9 cellular contexts compared by ENCODE assay signal in the genomic region with DNA sequence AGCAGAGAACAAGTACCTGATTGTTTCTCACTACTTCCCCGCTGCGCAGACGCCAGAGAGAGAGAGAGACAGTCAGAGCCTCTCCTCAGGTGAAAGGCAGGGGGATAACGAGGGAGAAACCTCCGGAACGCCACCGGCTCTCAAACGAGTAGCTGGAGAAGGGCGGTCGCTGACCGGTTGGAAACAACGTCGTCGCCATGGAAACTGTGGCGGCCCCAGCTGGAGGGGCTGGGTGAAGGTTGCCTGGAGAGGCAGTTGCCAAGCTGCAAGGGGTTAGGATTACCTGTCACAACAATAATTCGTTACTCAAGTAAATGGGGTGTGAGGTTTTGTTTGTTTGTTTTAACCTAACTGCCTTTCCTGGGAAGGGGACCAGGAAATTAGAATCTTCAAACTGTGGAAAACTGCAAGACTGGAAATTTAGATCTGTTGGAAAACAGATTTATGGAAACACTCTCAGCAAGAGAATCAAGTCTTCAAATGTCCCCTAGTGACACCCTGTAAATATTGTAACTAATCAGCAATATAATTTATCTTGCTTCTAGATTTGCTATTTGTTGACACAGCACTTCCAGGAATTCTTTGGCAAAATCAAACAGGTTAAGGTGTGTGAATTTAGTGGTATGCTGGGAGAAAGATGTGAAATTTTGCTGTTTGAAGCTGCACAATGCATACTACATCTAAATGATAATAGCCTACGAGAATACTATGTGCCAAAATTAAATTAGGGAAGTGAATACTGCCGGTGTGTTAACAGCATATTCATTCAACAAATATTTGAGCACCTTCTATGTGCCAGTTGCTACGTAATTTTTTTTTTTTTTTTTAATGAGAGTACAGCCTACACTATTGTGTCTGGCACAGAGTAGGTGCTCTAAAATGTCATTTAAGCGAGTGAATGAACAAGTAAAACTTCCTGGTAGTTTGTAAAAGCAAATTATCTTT. TPM values are rescaled to one million over a fixed set of nuclear protein-coding genes. Genes with fewer than 3 reads are reported as not detected.
DNase-seq lines count a peak whose midpoint lies in the region; ATAC-seq, FAIRE-seq and TF ChIP-seq lines count a peak whose summit lies in the region.
"Had no signal": no experiment of that assay in that cellular context is flagged by ENCODE, and none has a peak within 500 bp of the region (broad histone marks: within the 10 kb centered on the region; RNA-seq: fewer than 3 reads in every experiment).

TSS of gene DNAH12 (minus strand) at position 164 of the 945 bp plus-strand sequence. CDS start 1,474 bp downstream, outside the sequence.

- H3K27ac ChIP-seq in lower lobe of right lung (peak within 1 kb of the TSS; percentile 24), MM.1S (ENCODE audit: low read length) (no peak within 1 kb of the TSS)

- intact Hi-C loops in lower lobe of right lung (cut with DNase I) = no loop called here

- FAIRE-seq in H54 (lab: Jason Lieb, UNC) = no peak

- H3K36me3 Mint-ChIP-seq in activated T-cell treated with anti-CD3 and anti-CD28 coated beads, Interleukin-2, amount 50 U/mL, for 72 hours (ENCODE audit: insufficient read depth in 2 of 2) = no peaks in the 10 kb centered on the region

- H3K9me3 ChIP-seq in lower lobe of right lung (no peaks in the 10 kb centered on the region), MM.1S (replicated peaks; ENCODE audit: insufficient read depth, low read length) (no peaks in the 10 kb centered on the region)

- TF ChIP-seq CTCF in lower lobe of right lung (IDR thresholded peaks at IDR 0.05) (no peak), MM.1S (IDR thresholded peaks at IDR 0.05; ENCODE audit: low read length) (no peak)

- no peak within 1 kb of the TSS for H3K27ac Mint-ChIP-seq in activated T-cell treated with anti-CD3 and anti-CD28 coated beads, Interleukin-2, amount 50 U/mL, for 72 hours

- DNase-seq in activated T-cell treated with anti-CD3 and anti-CD28 coated beads for 48 hours (ENCODE audit: low read depth) = peak; percentile 13
- no peak for DNase-seq in activated T-cell treated with anti-CD3 and anti-CD28 coated beads, Interleukin-2, amount 50 U/mL, for 72 hours
- peak; percentile 48 for DNase-seq in NCI-H2171 (lab: John Stamatoyannopoulos, UW)
- peak; percentile 8 for DNase-seq in cerebellum (ENCODE audit: low spot score)
- peak; percentile 72 for DNase-seq in lower lobe of right lung
- no peak for DNase-seq in H54 (ENCODE audit: insufficient read length, low spot score)
- no peak for DNase-seq in MM.1S
- DNase-seq: DND-41 had no signal

- H3K4me3 Mint-ChIP-seq in activated T-cell treated with anti-CD3 and anti-CD28 coated beads, Interleukin-2, amount 50 U/mL, for 72 hours = peak within 1 kb of the TSS in 1 of 2 donors; percentile 22

- no peaks in the 10 kb centered on the region for H3K9me3 Mint-ChIP-seq in activated T-cell treated with anti-CD3 and anti-CD28 coated beads, Interleukin-2, amount 50 U/mL, for 72 hours

- no peak within 1 kb of the TSS for H2AFZ ChIP-seq in MM.1S (ENCODE audit: low read length)

- H3K9me2 ChIP-seq in MM.1S (replicated peaks; ENCODE audit: insufficient read depth, low read length) = no peaks in the 10 kb centered on the region

- H3K4me3 ChIP-seq in lower lobe of right lung (peak within 1 kb of the TSS; percentile 37), MM.1S (ENCODE audit: low read length) (no peak within 1 kb of the TSS)

- no peak within 1 kb of the TSS for H3K4me2 ChIP-seq in MM.1S (ENCODE audit: low read depth, low read length)

- H3K27me3 ChIP-seq in lower lobe of right lung (ENCODE audit: low read depth) (no peaks in the 10 kb centered on the region), MM.1S (replicated peaks; ENCODE audit: insufficient read depth, low read length) (no peaks in the 10 kb centered on the region)

- no peak within 1 kb of the TSS for H3K9ac ChIP-seq in MM.1S (ENCODE audit: low read length)

- no peak for TF ChIP-seq POLR2A in H54 (IDR thresholded peaks at IDR 0.05; ENCODE audit: low read depth, low read length)

- peaks cover 11% of the 10 kb centered on the region for H3K4me1 ChIP-seq in lower lobe of right lung
- H3K4me1 ChIP-seq in MM.1S (ENCODE audit: low read length) = no peaks in the 10 kb centered on the region

- no peaks in the 10 kb centered on the region for H3K79me2 ChIP-seq in MM.1S (ENCODE audit: low read length)

- no peak for ATAC-seq in activated T-cell treated with anti-CD3 and anti-CD28 coated beads, Interleukin-2, amount 50 U/mL, for 72 hours (replicated peaks in 1 of 2)
- ATAC-seq in lower lobe of right lung = peak; percentile 76 to 77
- no peak for ATAC-seq in GM21825 (IDR thresholded peaks at IDR 0.05; ENCODE audit: unreplicated experiment)

- no peaks in the 10 kb centered on the region for H3K36me3 ChIP-seq in lower lobe of right lung
- no peaks in the 10 kb centered on the region for H3K36me3 ChIP-seq in MM.1S (replicated peaks; ENCODE audit: insufficient read depth, low read length)

- H4K20me1 ChIP-seq in MM.1S (ENCODE audit: insufficient read depth, low read length) = no peaks in the 10 kb centered on the region

- peaks cover 5% of the 10 kb centered on the region for H3K4me1 Mint-ChIP-seq in activated T-cell treated with anti-CD3 and anti-CD28 coated beads, Interleukin-2, amount 50 U/mL, for 72 hours (ENCODE audit: low read depth)

- H3K27me3 Mint-ChIP-seq in activated T-cell treated with anti-CD3 and anti-CD28 coated beads, Interleukin-2, amount 50 U/mL, for 72 hours (ENCODE audit: low read depth) = no peaks in the 10 kb centered on the region

- H3F3A ChIP-seq in MM.1S (ENCODE audit: insufficient read depth, low read length) = no peaks in the 10 kb centered on the region

RNA-seq across cellular contexts. Expression of gene DNAH12, which starts in this region (rescaled TPM):
- under 1 TPM; 0.21 to 0.26 TPM for total RNA-seq in activated T-cell treated with anti-CD3 and anti-CD28 coated beads, Interleukin-2, amount 50 U/mL, for 72 hours
- total RNA-seq in cerebellum (1.7 TPM), lower lobe of right lung (11.2 TPM)

Comparison
In these comparisons a context has a peak if more than half of its experiments do, and no peak if none do; other contexts are left out.
1. DNase-seq: peak in activated T-cell treated with anti-CD3 and anti-CD28 coated beads for 48 hours (single experiment), NCI-H2171 (single experiment), cerebellum (single experiment) and lower lobe of right lung (single experiment); none in activated T-cell treated with anti-CD3 and anti-CD28 coated beads, Interleukin-2, amount 50 U/mL, for 72 hours (0 of 2), H54 (single experiment) and MM.1S (single experiment).
2. ATAC-seq: peak in lower lobe of right lung (2 of 2); none in activated T-cell treated with anti-CD3 and anti-CD28 coated beads, Interleukin-2, amount 50 U/mL, for 72 hours (0 of 2) and GM21825 (single experiment).